ENCODE assay signal across 1 cellular context in the genomic region with DNA sequence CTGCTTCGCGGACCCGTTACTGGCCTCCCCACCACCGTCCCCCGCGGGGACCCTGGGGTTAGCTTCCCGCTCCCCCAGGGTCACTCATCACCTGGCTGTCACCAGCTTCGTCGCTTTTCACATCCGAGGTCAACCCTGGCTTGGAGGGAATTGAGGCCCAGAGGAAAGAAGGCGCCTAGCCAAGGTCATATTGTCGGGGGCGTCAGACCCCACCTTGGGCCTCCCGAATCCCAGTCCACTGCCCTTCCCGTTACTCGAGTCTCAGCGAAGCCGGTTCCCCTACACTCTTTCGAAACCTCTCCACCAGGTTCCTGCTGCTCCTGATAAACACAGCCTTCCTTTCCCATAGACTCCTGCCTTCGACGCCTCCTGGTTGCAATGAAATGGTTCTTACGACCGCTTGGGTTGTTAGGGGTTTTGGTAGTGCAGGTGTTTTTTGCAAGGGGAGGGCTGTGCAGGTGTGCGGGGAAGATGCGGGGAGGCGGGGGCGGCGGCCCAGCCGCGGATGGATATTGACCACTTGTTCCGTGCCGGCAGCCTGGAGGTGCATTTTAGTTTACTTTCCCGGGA.
TF ChIP-seq lines count a peak whose summit lies in the region.

No MANE protein-coding gene starts in this region.

TF ChIP-seq in K562, 482 proteins besides CTCF, POLR2A, EP300 and RAD21 (continued from another document and continues in another):
- TF ChIP-seq ZBTB40 (IDR thresholded peaks at IDR 0.05), result 0 out of 2 replicates have a peak, but pooled peaks have one; percentile 42
- no peak for TF ChIP-seq ZBTB40 (CRISPR knock-in tag; IDR thresholded peaks at IDR 0.05)
- peak; percentile 32; the same call in 1 of the 2 replicates for TF ChIP-seq CEBPB (tag; IDR thresholded peaks at IDR 0.05)
- TF ChIP-seq L3MBTL2 (IDR thresholded peaks at IDR 0.05), result 0 out of 2 replicates have a peak, but pooled peaks have one; percentile 28
- no peak for TF ChIP-seq ZNF324 (CRISPR knock-in tag; IDR thresholded peaks at IDR 0.05)
- TF ChIP-seq UBTF (IDR thresholded peaks at IDR 0.05; ENCODE audit: borderline replicate concordance in 1 of 2, low read depth in 2 of 2, low read length in 2 of 2), result no peak
- TF ChIP-seq ZBTB7A (IDR thresholded peaks at IDR 0.05; ENCODE audit: borderline replicate concordance, control insufficient read depth, low read depth, low read length), result peak; percentile 38; the same call in 1 of the 2 replicates
- peak; percentile 41 for TF ChIP-seq KDM5B (IDR thresholded peaks at IDR 0.05; ENCODE audit: insufficient replicate concordance, low read depth, low read length)
- peak; percentile 10; the same call in 1 of the 2 replicates for TF ChIP-seq GABPA (tag; conservative IDR thresholded peaks at IDR 0.05; ENCODE audit: low read depth)
- peak; percentile 59 for TF ChIP-seq RBBP5 (IDR thresholded peaks at IDR 0.05; ENCODE audit: borderline replicate concordance, insufficient read depth, low read length, poor library complexity, severe bottlenecking)
- peak in 1 of 2 experiments; percentile 65 for TF ChIP-seq E2F6 (IDR thresholded peaks at IDR 0.05; ENCODE audit: borderline replicate concordance in 1 of 2, extremely low read depth in 1 of 2, insufficient read depth in 1 of 2, insufficient read length in 1 of 2, low read depth in 1 of 2, low read length in 1 of 2, poor library complexity in 1 of 2, severe bottlenecking in 1 of 2)
- no peak for TF ChIP-seq KDM2B (CRISPR knock-in tag; IDR thresholded peaks at IDR 0.05)
- peak; percentile 79 for TF ChIP-seq EGR1 (conservative IDR thresholded peaks at IDR 0.05)
- no peak for TF ChIP-seq CHD4 (IDR thresholded peaks at IDR 0.05; ENCODE audit: insufficient read depth, insufficient replicate concordance, low read depth, low read length, poor library complexity, severe bottlenecking)
- 0 out of 2 replicates have a peak, but pooled peaks have one; percentile 9 for TF ChIP-seq MTA2 (IDR thresholded peaks at IDR 0.05; ENCODE audit: low read depth)
- peak in 1 of 2 experiments; percentile 42; a peak in 1 of 4 replicates for TF ChIP-seq HDAC1 (IDR thresholded peaks at IDR 0.05)
- no peak for TF ChIP-seq HMG20A (CRISPR knock-in tag; conservative IDR thresholded peaks at IDR 0.05)
- no peak for TF ChIP-seq XRCC4 (IDR thresholded peaks at IDR 0.05; ENCODE audit: extremely low read depth, insufficient read depth, insufficient read length)
- TF ChIP-seq ZNF263 (CRISPR knock-in tag; IDR thresholded peaks at IDR 0.05; ENCODE audit: borderline replicate concordance), result no peak
- peak; percentile 46 for TF ChIP-seq CHD1 (IDR thresholded peaks at IDR 0.05; ENCODE audit: low read length)
- TF ChIP-seq, protein P1, sequence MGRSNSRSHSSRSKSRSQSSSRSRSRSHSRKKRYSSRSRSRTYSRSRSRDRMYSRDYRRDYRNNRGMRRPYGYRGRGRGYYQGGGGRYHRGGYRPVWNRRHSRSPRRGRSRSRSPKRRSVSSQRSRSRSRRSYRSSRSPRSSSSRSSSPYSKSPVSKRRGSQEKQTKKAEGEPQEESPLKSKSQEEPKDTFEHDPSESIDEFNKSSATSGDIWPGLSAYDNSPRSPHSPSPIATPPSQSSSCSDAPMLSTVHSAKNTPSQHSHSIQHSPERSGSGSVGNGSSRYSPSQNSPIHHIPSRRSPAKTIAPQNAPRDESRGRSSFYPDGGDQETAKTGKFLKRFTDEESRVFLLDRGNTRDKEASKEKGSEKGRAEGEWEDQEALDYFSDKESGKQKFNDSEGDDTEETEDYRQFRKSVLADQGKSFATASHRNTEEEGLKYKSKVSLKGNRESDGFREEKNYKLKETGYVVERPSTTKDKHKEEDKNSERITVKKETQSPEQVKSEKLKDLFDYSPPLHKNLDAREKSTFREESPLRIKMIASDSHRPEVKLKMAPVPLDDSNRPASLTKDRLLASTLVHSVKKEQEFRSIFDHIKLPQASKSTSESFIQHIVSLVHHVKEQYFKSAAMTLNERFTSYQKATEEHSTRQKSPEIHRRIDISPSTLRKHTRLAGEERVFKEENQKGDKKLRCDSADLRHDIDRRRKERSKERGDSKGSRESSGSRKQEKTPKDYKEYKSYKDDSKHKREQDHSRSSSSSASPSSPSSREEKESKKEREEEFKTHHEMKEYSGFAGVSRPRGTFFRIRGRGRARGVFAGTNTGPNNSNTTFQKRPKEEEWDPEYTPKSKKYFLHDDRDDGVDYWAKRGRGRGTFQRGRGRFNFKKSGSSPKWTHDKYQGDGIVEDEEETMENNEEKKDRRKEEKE (IDR thresholded peaks at IDR 0.05; ENCODE audit: borderline replicate concordance in 1 of 2, control insufficient read depth in 1 of 2, low read depth in 2 of 2, low read length in 1 of 2), result no peak
- no peak for TF ChIP-seq PHF8 (IDR thresholded peaks at IDR 0.05; ENCODE audit: borderline replicate concordance, low read length)
- TF ChIP-seq ZNF121 (CRISPR knock-in tag; conservative IDR thresholded peaks at IDR 0.05), result no peak
- TF ChIP-seq ZBTB5 (IDR thresholded peaks at IDR 0.05), result no peak
- TF ChIP-seq MBD2 (IDR thresholded peaks at IDR 0.05; ENCODE audit: borderline replicate concordance, low read depth), result no peak
- no peak for TF ChIP-seq SRF (CRISPR knock-in tag; IDR thresholded peaks at IDR 0.05)
- TF ChIP-seq YBX1 (IDR thresholded peaks at IDR 0.05), result no peak
- TF ChIP-seq RFX1 (IDR thresholded peaks at IDR 0.05), result no peak
- TF ChIP-seq, protein P2, sequence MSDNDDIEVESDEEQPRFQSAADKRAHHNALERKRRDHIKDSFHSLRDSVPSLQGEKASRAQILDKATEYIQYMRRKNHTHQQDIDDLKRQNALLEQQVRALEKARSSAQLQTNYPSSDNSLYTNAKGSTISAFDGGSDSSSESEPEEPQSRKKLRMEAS (CRISPR knock-in tag; IDR thresholded peaks at IDR 0.05), result no peak
- no peak for TF ChIP-seq GABPB2 (CRISPR knock-in tag; conservative IDR thresholded peaks at IDR 0.05)
